In the genomic region with DNA sequence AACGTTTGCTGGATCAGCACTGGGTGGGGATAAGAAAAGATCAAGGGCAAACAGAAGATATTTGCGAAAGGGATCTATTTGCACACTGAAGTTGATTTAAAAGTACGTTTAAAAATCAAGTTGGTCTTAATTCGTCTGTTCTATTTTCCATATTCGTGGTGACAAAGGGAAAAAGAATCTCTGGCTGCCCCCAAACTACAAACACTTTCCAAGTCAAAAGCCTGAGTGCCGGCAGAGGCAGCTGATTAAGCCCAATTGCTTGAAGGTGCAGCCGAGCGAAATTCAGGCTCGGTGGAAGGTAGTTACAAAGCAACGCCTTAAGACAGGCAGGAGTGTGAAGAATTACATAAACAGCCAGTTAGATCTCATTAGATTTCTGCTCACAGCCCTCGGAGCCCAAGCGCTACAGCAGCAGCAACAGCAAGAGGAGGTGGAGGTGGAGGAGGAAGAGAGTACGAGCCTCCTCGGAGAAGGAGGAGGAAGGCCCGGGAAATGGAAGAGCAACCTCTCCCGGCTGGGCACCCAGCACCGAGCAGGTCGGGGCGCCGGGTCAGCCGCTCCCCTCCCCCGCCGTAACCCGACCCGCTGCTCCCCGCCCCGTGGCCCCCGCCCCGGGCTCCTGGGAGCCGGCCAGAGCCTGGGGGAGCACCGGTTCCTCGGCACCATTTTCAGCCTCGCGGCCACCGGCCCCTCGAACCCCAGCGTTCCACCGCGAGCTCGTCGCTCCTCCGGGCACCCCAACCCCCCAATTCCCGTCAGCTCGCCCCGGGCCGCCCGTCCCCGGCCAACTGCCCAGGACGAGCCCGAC, we compare ENCODE assay signal across 8 cellular contexts. TPM values are rescaled to one million over a fixed set of nuclear protein-coding genes. Genes with fewer than 3 reads are reported as not detected.
DNase-seq lines count a peak whose midpoint lies in the region; ATAC-seq and TF ChIP-seq lines count a peak whose summit lies in the region.

No MANE protein-coding gene starts in this region.

- H3K4me1 ChIP-seq in KMS-11 (ENCODE audit: low read depth, poor library complexity, severe bottlenecking) (peaks cover 36% of the 10 kb centered on the region), right cardiac atrium (ENCODE audit: control insufficient read depth, insufficient read depth, low read length) (peaks cover 3% of the 10 kb centered on the region), prostate gland (replicated peaks) (no peaks in the 10 kb centered on the region)

- peak overlapping the region; percentile 63 for H3K9ac ChIP-seq in KMS-11

- H3K79me2 ChIP-seq in KMS-11 (ENCODE audit: insufficient read depth, low read depth), result peaks cover 36% of the 10 kb centered on the region

- intact Hi-C loops in right cardiac atrium (cut with DNase I), result loop anchor here in 1 of 4 donors (5.0 kb wide), 1 partner anchor 67 kb away; no protein-coding TSS in a partner anchor
- intact Hi-C loops in prostate gland (cut with DNase I), result loop anchor here (2.0 kb wide), 1 partner anchor 90 kb away; no protein-coding TSS in a partner anchor

- in situ Hi-C loops in Caki2 (cut with HindIII; ENCODE audit: low pct_unique_long_range_greater_than_20kb, low sequenced_read_pairs), result loop anchor here (10.0 kb wide), 1 partner anchor 100 kb away; no protein-coding TSS in a partner anchor

- TF ChIP-seq POLR2A in prostate gland (IDR thresholded peaks at IDR 0.05), result peak; percentile 61

- H3K27me3 ChIP-seq in KMS-11 (ENCODE audit: insufficient read depth, low read depth) (no peaks in the 10 kb centered on the region), right cardiac atrium (ENCODE audit: control insufficient read depth, insufficient read depth) (no peaks in the 10 kb centered on the region), prostate gland (replicated peaks; ENCODE audit: insufficient read depth) (no peaks in the 10 kb centered on the region)

- no peak overlapping the region for H3K4me3 ChIP-seq in KMS-11 (IDR thresholded peaks at IDR 0.05; ENCODE audit: insufficient read depth, low read depth, low read length)
- H3K4me3 ChIP-seq in right cardiac atrium (ENCODE audit: low read length), result peak overlapping the region; percentile 95
- H3K4me3 ChIP-seq in prostate gland, result peak overlapping the region; percentile 79 to 98

- peak overlapping the region; percentile 15 for H2AFZ ChIP-seq in KMS-11 (ENCODE audit: low read depth)

- H3K9me3 ChIP-seq in right cardiac atrium (ENCODE audit: control insufficient read depth, low read length) (no peaks in the 10 kb centered on the region), prostate gland (no peaks in the 10 kb centered on the region)

- ATAC-seq in GM21526 (IDR thresholded peaks at IDR 0.05; ENCODE audit: low FRiP score, unreplicated experiment) (peak; percentile 10), right cardiac atrium (peak; percentile 3 to 5)

- TF ChIP-seq CTCF in KMS-11 (conservative IDR thresholded peaks at IDR 0.05; ENCODE audit: low read depth, low read length), result no peak
- no peak for TF ChIP-seq CTCF in prostate gland (IDR thresholded peaks at IDR 0.05)

- peak overlapping the region; percentile 61 for H3K4me2 ChIP-seq in KMS-11

- H3K36me3 ChIP-seq in KMS-11 (ENCODE audit: insufficient read depth) (peaks cover 9% of the 10 kb centered on the region; the same call in 1 of the 2 replicates), prostate gland (no peaks in the 10 kb centered on the region)

- H4K20me1 ChIP-seq in KMS-11 (ENCODE audit: insufficient read depth), result no peaks in the 10 kb centered on the region

- DNase-seq in Caki2 (ENCODE audit: low read depth) (peak; percentile 54), SK-N-DZ (ENCODE audit: low spot score) (peak; percentile 63), amygdala (lab: John Stamatoyannopoulos, UW) (peak in 38 of 56 donors; percentile 28 to 79 (median 48)), right cardiac atrium (peak; percentile 59 to 89 (median 85)), prostate gland (ENCODE audit: low spot score) (peak; percentile 60), epidermal melanocyte (ENCODE audit: insufficient read length, low spot score) (no peak)

- 1% methylated on average over 50 of the region's 50 CpGs for WGBS in right cardiac atrium
- under 1% methylated on average over 43 of the region's 50 CpGs for WGBS in prostate gland

- H3K27ac ChIP-seq in KMS-11 (peak overlapping the region; percentile 96), right cardiac atrium (ENCODE audit: low read length) (peak overlapping the region; percentile 92), prostate gland (peak overlapping the region; percentile 100)

RNA-seq across cellular contexts. Expression of a gene that starts 0.9 kb away (rescaled TPM):
- 11.8 and 15.6 TPM in 2 replicates for total RNA-seq in Caki2 (2014; rRNA removed; shearing (Covaris generic); ENCODE audit: low replicate concordance)
- polyA plus RNA-seq in SK-N-DZ (2014; cell fraction: cytosol; rRNA removed), result 4.1 and 5.7 TPM in 2 replicates
- polyA plus RNA-seq in SK-N-DZ (2014; cell fraction: nucleus; rRNA removed), result 4.8 and 5.1 TPM in 2 replicates
- total RNA-seq in right cardiac atrium, result 10 to 100 TPM; 51.0 to 73.2 (median 65.0) TPM
- 31.0 TPM for polyA plus RNA-seq in right cardiac atrium
- 10 to 100 TPM; 37.1 to 64.7 TPM for total RNA-seq in prostate gland

RNA-seq across cellular contexts. Expression of a gene that starts 29.9 kb away (rescaled TPM):
- not detected in 2 replicates for total RNA-seq in Caki2 (2014; rRNA removed; shearing (Covaris generic); ENCODE audit: low replicate concordance)
- 12.1 and 13.4 TPM in 2 replicates for polyA plus RNA-seq in SK-N-DZ (2014; cell fraction: cytosol; rRNA removed)
- 10.9 and 20.0 TPM in 2 replicates for polyA plus RNA-seq in SK-N-DZ (2014; cell fraction: nucleus; rRNA removed)
- 1 to 10 TPM in 2 of 4 donors, under 1 TPM in 2; 0.68 to 3.0 (median 1.4) TPM for total RNA-seq in right cardiac atrium
- polyA plus RNA-seq in right cardiac atrium, result 1.1 TPM
- 1 to 10 TPM in 1 of 2 donors, under 1 TPM in 1; 0.18 to 2.4 TPM for total RNA-seq in prostate gland
